8 cellular contexts compared by ENCODE assay signal in genomic region chr11:76210920-76211851, GRCh38. TPM values are rescaled to one million over a fixed set of nuclear protein-coding genes. Genes with fewer than 3 reads are reported as not detected.
A peak's percentile ranks its signal among the peaks of the same experiment; 100 is the strongest.
DNase-seq lines count a peak whose midpoint lies in the region; ATAC-seq and TF ChIP-seq lines count a peak whose summit lies in the region.

No MANE protein-coding gene starts in this region.

- peak overlapping the region; percentile 72 for H3K4me3 ChIP-seq in coronary artery
- H3K4me3 ChIP-seq in muscle layer of colon (ENCODE audit: low read depth in 1 of 2, low read length in 2 of 2), result peak overlapping the region; percentile 68 to 81
- H3K4me3 ChIP-seq in upper lobe of right lung, result peak overlapping the region; percentile 63

- H3K4me1 Mint-ChIP-seq in activated naive CD4-positive, alpha-beta T cell treated with anti-CD3 and anti-CD28 coated beads, Interleukin-2, amount 50 U/mL, for 24 hours, result peaks cover 9% of the 10 kb centered on the region

- no peak for TF ChIP-seq CTCF in coronary artery (IDR thresholded peaks at IDR 0.05)
- TF ChIP-seq CTCF in upper lobe of right lung (IDR thresholded peaks at IDR 0.05), result no peak

- H3K9me3 Mint-ChIP-seq in activated naive CD4-positive, alpha-beta T cell treated with anti-CD3 and anti-CD28 coated beads, Interleukin-2, amount 50 U/mL, for 24 hours, result no peaks in the 10 kb centered on the region
- H3K9me3 Mint-ChIP-seq in activated naive CD4-positive, alpha-beta T cell treated with anti-CD3 and anti-CD28 coated beads, Interleukin-2, amount 50 U/mL, for 72 hours, result no peaks in the 10 kb centered on the region

- no peaks in the 10 kb centered on the region for H3K9me3 ChIP-seq in muscle layer of colon (ENCODE audit: low read length)
- no peaks in the 10 kb centered on the region for H3K9me3 ChIP-seq in upper lobe of right lung

- peaks cover 21% of the 10 kb centered on the region for H3K4me1 ChIP-seq in muscle layer of colon (ENCODE audit: insufficient read depth, low read length)
- peaks cover 23% of the 10 kb centered on the region for H3K4me1 ChIP-seq in upper lobe of right lung

- no peak for DNase-seq in activated naive CD4-positive, alpha-beta T cell treated with anti-CD3 and anti-CD28 coated beads, Interleukin-2, amount 50 U/mL, for 72 hours (ENCODE audit: low spot score in 2 of 2)
- no peak for DNase-seq in coronary artery (ENCODE audit: low spot score)
- no peak for DNase-seq in upper lobe of right lung
- no peak for DNase-seq in SHP77 treated with DMSO at 0.1 percent for 48 hours (lab: John Stamatoyannopoulos, UW)
- no peak for DNase-seq in NCI-H1436 (lab: John Stamatoyannopoulos, UW)

- peak overlapping the region in 1 of 2 donors; percentile 64 for H3K27ac ChIP-seq in coronary artery
- no peak overlapping the region for H3K27ac ChIP-seq in muscle layer of colon (ENCODE audit: low read depth, low read length)
- H3K27ac ChIP-seq in upper lobe of right lung, result no peak overlapping the region

- no peaks in the 10 kb centered on the region for H3K36me3 Mint-ChIP-seq in activated naive CD4-positive, alpha-beta T cell treated with anti-CD3 and anti-CD28 coated beads, Interleukin-2, amount 50 U/mL, for 24 hours
- H3K36me3 Mint-ChIP-seq in activated naive CD4-positive, alpha-beta T cell treated with anti-CD3 and anti-CD28 coated beads, Interleukin-2, amount 50 U/mL, for 72 hours, result no peaks in the 10 kb centered on the region

- H3K36me3 ChIP-seq in muscle layer of colon (ENCODE audit: insufficient read depth, low read length) (no peaks in the 10 kb centered on the region), upper lobe of right lung (no peaks in the 10 kb centered on the region)

- no peak for ATAC-seq in activated naive CD4-positive, alpha-beta T cell treated with anti-CD3 and anti-CD28 coated beads, Interleukin-2, amount 50 U/mL, for 72 hours
- ATAC-seq in upper lobe of right lung (no peak), GM18861 (IDR thresholded peaks at IDR 0.05; ENCODE audit: unreplicated experiment) (no peak)

- H3K27me3 Mint-ChIP-seq in activated naive CD4-positive, alpha-beta T cell treated with anti-CD3 and anti-CD28 coated beads, Interleukin-2, amount 50 U/mL, for 24 hours, result peaks cover 14% of the 10 kb centered on the region

- intact Hi-C loops in upper lobe of right lung (cut with DNase I), result no loop called here

- peak overlapping the region; percentile 62 for H3K27ac Mint-ChIP-seq in activated naive CD4-positive, alpha-beta T cell treated with anti-CD3 and anti-CD28 coated beads, Interleukin-2, amount 50 U/mL, for 24 hours
- H3K27ac Mint-ChIP-seq in activated naive CD4-positive, alpha-beta T cell treated with anti-CD3 and anti-CD28 coated beads, Interleukin-2, amount 50 U/mL, for 72 hours, result no peak overlapping the region

- peak overlapping the region; percentile 75 for H3K4me3 Mint-ChIP-seq in activated naive CD4-positive, alpha-beta T cell treated with anti-CD3 and anti-CD28 coated beads, Interleukin-2, amount 50 U/mL, for 24 hours

- H3K27me3 ChIP-seq in muscle layer of colon (ENCODE audit: control insufficient read depth in 1 of 2, insufficient read depth in 2 of 2, low read length in 2 of 2) (peaks cover 0 to 23% of the 10 kb centered on the region in 2 donors), upper lobe of right lung (peaks cover 20% of the 10 kb centered on the region)

- no peak overlapping the region for H3K9ac ChIP-seq in muscle layer of colon (ENCODE audit: low read length)

RNA-seq across cellular contexts. Expression of gene WNT11, which starts 4.9 kb away (rescaled TPM):
- total RNA-seq in activated naive CD4-positive, alpha-beta T cell treated with anti-CD3 and anti-CD28 coated beads, Interleukin-2, amount 50 U/mL, for 72 hours, result 1 to 10 TPM in 1 of 2 donors, under 1 TPM in 1; 0.71 to 1.5 TPM
- total RNA-seq in upper lobe of right lung, result 8.7 TPM
